19 cellular contexts compared by ENCODE assay signal in the genomic region with DNA sequence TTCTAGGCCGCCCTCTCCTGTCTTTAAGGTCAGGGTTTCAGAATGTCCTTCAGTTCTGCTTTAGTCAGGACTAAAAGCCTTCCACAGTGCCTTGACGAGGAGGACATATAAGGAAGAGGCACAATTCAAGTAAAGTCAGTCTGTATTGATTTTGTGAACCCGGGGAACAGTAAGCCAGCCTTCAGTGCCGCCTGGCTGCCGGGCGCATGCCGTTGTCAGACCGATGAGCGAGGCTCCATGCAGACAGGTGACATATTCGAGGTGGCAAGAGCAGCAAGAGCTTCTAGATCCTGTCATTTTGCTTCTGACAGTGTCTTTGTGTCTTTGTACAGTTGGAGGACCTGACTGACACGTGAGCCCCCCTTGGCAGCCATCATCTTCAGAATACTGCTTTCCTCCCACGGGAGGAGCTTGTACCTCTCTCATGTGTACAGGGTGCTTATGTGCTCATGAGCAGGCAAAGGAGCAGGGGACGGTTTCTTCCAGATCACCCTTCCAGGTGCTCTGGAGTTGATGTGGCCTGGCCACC.
"Had no signal": no experiment of that assay in that cellular context is flagged by ENCODE, and none has a peak within 500 bp of the region (broad histone marks: within the 10 kb centered on the region; RNA-seq: fewer than 3 reads in every experiment).

No MANE protein-coding gene starts in this region.

- H3K27ac Mint-ChIP-seq: activated CD4-positive, alpha-beta memory T cell treated with anti-CD3 and anti-CD28 coated beads, Interleukin-2, amount 10 ng/mL, durations not matched to agents 7 days and 5 days; activated CD4-positive, alpha-beta T cell treated with anti-CD3 and anti-CD28 coated beads for 36 hours; stimulated activated memory B cell treated with anti-CD40 and anti-IgM and Interleukin-4, amounts not matched to agents 10 μg/mL and 1 μg/mL and 100 μg/mL, for 72 hours; T-helper 1 cell treated with Interleukin-12 subunit alpha and Interleukin-12 subunit beta and Interleukin-4 antibody, amounts not matched to agents 30 μg/mL and 1 μg/mL, for 36 hours had no signal

- H3K4me3 ChIP-seq: body of pancreas, heart right ventricle, lower lobe of right lung, pancreas, thyroid gland, vagina had no signal

- H3K36me3 ChIP-seq: heart right ventricle, lower lobe of right lung, pancreas, thyroid gland, vagina, WERI-Rb-1 had no signal

- DNase-seq: activated CD4-positive, alpha-beta memory T cell treated with anti-CD3 and anti-CD28 coated beads, Interleukin-2, amount 10 ng/mL, durations not matched to agents 7 days and 5 days; activated CD4-positive, alpha-beta T cell treated with anti-CD3 and anti-CD28 coated beads for 36 hours; activated effector memory CD4-positive, alpha-beta T cell treated with anti-CD3 and anti-CD28 coated beads, Interleukin-2, amount 50 U/mL, for 16 hours; activated T-cell treated with anti-CD3 and anti-CD28 coated beads, Interleukin-2, amount 50 U/mL, for 4 hours; body of pancreas; cortex of kidney; effector CD8-positive, alpha-beta T cell; foreskin melanocyte; heart right ventricle; left cardiac atrium; lower lobe of right lung; pancreas; stimulated activated CD4-positive, alpha-beta T cell treated with anti-CD3 and anti-CD28 coated beads, Interleukin-12 subunit alpha, Interleukin-12 subunit beta, amount 100 ng/mL, for 4 hours; thyroid gland; WERI-Rb-1 had no signal

- H3K27ac ChIP-seq: body of pancreas, heart right ventricle, lower lobe of right lung, pancreas, thyroid gland, vagina, WERI-Rb-1 had no signal

- ATAC-seq: activated CD4-positive, alpha-beta T cell treated with anti-CD3 and anti-CD28 coated beads for 36 hours; activated naive CD4-positive, alpha-beta T cell treated with anti-CD3 and anti-CD28 coated beads, Interleukin-2, amount 50 U/mL, for 72 hours; activated T-cell treated with anti-CD3 and anti-CD28 coated beads, Interleukin-2, amount 50 U/mL, for 4 hours; body of pancreas; heart right ventricle; left cardiac atrium; lower lobe of right lung; pancreas; stimulated activated memory B cell treated with anti-CD40 and anti-IgM and Interleukin-4, amounts not matched to agents 10 μg/mL and 1 μg/mL and 100 μg/mL, for 72 hours had no signal

- H3K27me3 Mint-ChIP-seq: activated CD4-positive, alpha-beta memory T cell treated with anti-CD3 and anti-CD28 coated beads, Interleukin-2, amount 10 ng/mL, durations not matched to agents 7 days and 5 days; activated CD4-positive, alpha-beta T cell treated with anti-CD3 and anti-CD28 coated beads for 36 hours; stimulated activated memory B cell treated with anti-CD40 and anti-IgM and Interleukin-4, amounts not matched to agents 10 μg/mL and 1 μg/mL and 100 μg/mL, for 72 hours had no signal

- H3K9me3 ChIP-seq: body of pancreas, heart right ventricle, lower lobe of right lung, pancreas, thyroid gland, vagina had no signal

- H3K9me3 Mint-ChIP-seq: activated naive CD4-positive, alpha-beta T cell treated with anti-CD3 and anti-CD28 coated beads, Interleukin-2, amount 50 U/mL, for 72 hours; activated T-cell treated with anti-CD3 and anti-CD28 coated beads, Interleukin-2, amount 50 U/mL, for 4 hours; stimulated activated memory B cell treated with anti-CD40 and anti-IgM and Interleukin-4, amounts not matched to agents 10 μg/mL and 1 μg/mL and 100 μg/mL, for 72 hours; T-helper 1 cell treated with Interleukin-12 subunit alpha and Interleukin-12 subunit beta and Interleukin-4 antibody, amounts not matched to agents 30 μg/mL and 1 μg/mL, for 36 hours had no signal

- H3K27me3 ChIP-seq: body of pancreas, heart right ventricle, pancreas, thyroid gland, vagina had no signal

- H3K4me1 ChIP-seq: body of pancreas, pancreas, thyroid gland had no signal

- H3K4me1 Mint-ChIP-seq: activated CD4-positive, alpha-beta memory T cell treated with anti-CD3 and anti-CD28 coated beads, Interleukin-2, amount 10 ng/mL, durations not matched to agents 7 days and 5 days; activated CD4-positive, alpha-beta T cell treated with anti-CD3 and anti-CD28 coated beads for 36 hours had no signal

- FAIRE-seq: pancreas had no signal

- H3K36me3 Mint-ChIP-seq: activated naive CD4-positive, alpha-beta T cell treated with anti-CD3 and anti-CD28 coated beads, Interleukin-2, amount 50 U/mL, for 72 hours; stimulated activated memory B cell treated with anti-CD40 and anti-IgM and Interleukin-4, amounts not matched to agents 10 μg/mL and 1 μg/mL and 100 μg/mL, for 72 hours had no signal

- H3K4me3 Mint-ChIP-seq: activated CD4-positive, alpha-beta memory T cell treated with anti-CD3 and anti-CD28 coated beads, Interleukin-2, amount 10 ng/mL, durations not matched to agents 7 days and 5 days; activated CD4-positive, alpha-beta T cell treated with anti-CD3 and anti-CD28 coated beads for 36 hours; activated T-cell treated with anti-CD3 and anti-CD28 coated beads, Interleukin-2, amount 50 U/mL, for 4 hours; stimulated activated memory B cell treated with anti-CD40 and anti-IgM and Interleukin-4, amounts not matched to agents 10 μg/mL and 1 μg/mL and 100 μg/mL, for 72 hours; T-helper 1 cell treated with Interleukin-12 subunit alpha and Interleukin-12 subunit beta and Interleukin-4 antibody, amounts not matched to agents 30 μg/mL and 1 μg/mL, for 36 hours had no signal
